ENCODE assay signal across 11 cellular contexts in the genomic region with DNA sequence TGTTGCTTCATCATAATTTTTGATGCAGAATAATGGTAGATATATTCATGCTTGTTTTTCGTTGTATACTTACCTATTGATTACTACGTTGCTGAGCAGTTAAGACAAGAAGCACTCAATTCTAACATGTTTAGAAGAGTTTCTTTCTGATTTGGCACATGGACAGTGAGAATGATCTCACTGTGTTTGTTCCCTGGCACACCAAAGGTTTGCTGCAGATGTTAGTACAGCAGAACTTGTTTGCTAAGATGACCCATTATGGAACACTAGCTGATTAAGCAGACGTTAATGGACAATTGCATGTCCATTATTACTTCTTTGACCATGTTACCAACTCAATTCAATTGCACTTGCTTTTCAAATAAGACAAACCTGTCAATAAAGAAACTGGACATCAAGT.
A peak's percentile ranks its signal among the peaks of the same experiment; 100 is the strongest.
DNase-seq lines count a peak whose midpoint lies in the region; ATAC-seq and FAIRE-seq lines count a peak whose summit lies in the region.
"Had no signal": no experiment of that assay in that cellular context is flagged by ENCODE, and none has a peak within 500 bp of the region (broad histone marks: within the 10 kb centered on the region; RNA-seq: fewer than 3 reads in every experiment).

No MANE protein-coding gene starts in this region.

- H3K27me3 Mint-ChIP-seq in activated T-cell treated with anti-CD3 and anti-CD28 coated beads, Interleukin-2, amount 50 U/mL, for 24 hours = no peaks in the 10 kb centered on the region
- no peaks in the 10 kb centered on the region for H3K27me3 Mint-ChIP-seq in activated T-helper 17 cell treated with anti-CD3 and anti-CD28 coated beads, Interleukin-2, amount 50 U/mL, for 72 hours
- H3K27me3 Mint-ChIP-seq in immature natural killer cell (ENCODE audit: low read depth in 3 of 3) = peaks cover 0 to 1% (median 0%) of the 10 kb centered on the region in 3 donors

- no peaks in the 10 kb centered on the region for H3K9me3 Mint-ChIP-seq in activated T-cell treated with anti-CD3 and anti-CD28 coated beads, Interleukin-2, amount 50 U/mL, for 24 hours
- H3K9me3 Mint-ChIP-seq in activated T-helper 17 cell treated with anti-CD3 and anti-CD28 coated beads, Interleukin-2, amount 50 U/mL, for 72 hours = peaks cover 5% of the 10 kb centered on the region
- no peaks in the 10 kb centered on the region for H3K9me3 Mint-ChIP-seq in immature natural killer cell

- FAIRE-seq in urothelium cell line (lab: Jason Lieb, UNC) = no peak

- peaks cover 37% of the 10 kb centered on the region for H3K36me3 Mint-ChIP-seq in activated T-cell treated with anti-CD3 and anti-CD28 coated beads, Interleukin-2, amount 50 U/mL, for 24 hours (ENCODE audit: low read depth)
- peaks cover 98% of the 10 kb centered on the region for H3K36me3 Mint-ChIP-seq in activated T-helper 17 cell treated with anti-CD3 and anti-CD28 coated beads, Interleukin-2, amount 50 U/mL, for 72 hours (ENCODE audit: low read depth)
- H3K36me3 Mint-ChIP-seq in immature natural killer cell = peaks cover 0 to 11% (median 3%) of the 10 kb centered on the region in 3 donors

- peaks cover 95% of the 10 kb centered on the region for H3K4me1 Mint-ChIP-seq in activated T-cell treated with anti-CD3 and anti-CD28 coated beads, Interleukin-2, amount 50 U/mL, for 24 hours (ENCODE audit: low read depth)
- peaks cover 80% of the 10 kb centered on the region for H3K4me1 Mint-ChIP-seq in activated T-helper 17 cell treated with anti-CD3 and anti-CD28 coated beads, Interleukin-2, amount 50 U/mL, for 72 hours
- H3K4me1 Mint-ChIP-seq in immature natural killer cell = peaks cover 36 to 79% of the 10 kb centered on the region in 2 donors

- peak overlapping the region; percentile 90 for H3K27ac Mint-ChIP-seq in activated T-cell treated with anti-CD3 and anti-CD28 coated beads, Interleukin-2, amount 50 U/mL, for 24 hours
- H3K27ac Mint-ChIP-seq in activated T-helper 17 cell treated with anti-CD3 and anti-CD28 coated beads, Interleukin-2, amount 50 U/mL, for 72 hours = peak overlapping the region; percentile 99
- H3K27ac Mint-ChIP-seq in immature natural killer cell = peak overlapping the region; percentile 68 to 95 (median 88)

- H3K4me3 Mint-ChIP-seq in activated T-cell treated with anti-CD3 and anti-CD28 coated beads, Interleukin-2, amount 50 U/mL, for 24 hours = peak overlapping the region; percentile 64
- peak overlapping the region; percentile 78 for H3K4me3 Mint-ChIP-seq in activated T-helper 17 cell treated with anti-CD3 and anti-CD28 coated beads, Interleukin-2, amount 50 U/mL, for 72 hours
- peak overlapping the region in 2 of 5 donors; percentile 33 to 71 for H3K4me3 Mint-ChIP-seq in immature natural killer cell

- ATAC-seq in activated T-helper 17 cell treated with anti-CD3 and anti-CD28 coated beads, Interleukin-2, amount 50 U/mL, for 72 hours (replicated peaks) = peak; percentile 5

- DNase-seq in activated T-cell treated with anti-CD3 and anti-CD28 coated beads, Interleukin-2, amount 50 U/mL, for 24 hours = no peak
- no peak for DNase-seq in activated T-cell treated with anti-CD3 and anti-CD28 coated beads for 4 hours
- no peak for DNase-seq in immature natural killer cell
- peak in 3 of 49 donors; percentile 14 to 27 (median 17) for DNase-seq in substantia nigra (lab: John Stamatoyannopoulos, UW)
- no peak for DNase-seq in DMS153 treated with DMSO at 0.1 percent for 48 hours (lab: John Stamatoyannopoulos, UW; ENCODE audit: unreplicated experiment)
- no peak for DNase-seq in urothelium cell line (ENCODE audit: low spot score)
- no peak for DNase-seq in stimulated activated naive CD4-positive, alpha-beta T cell treated with Interleukin-2 at 50 U/mL for 16 hours (lab: John Stamatoyannopoulos, UW)
- DNase-seq: left lung, SHP77 had no signal

- H3K27ac ChIP-seq in substantia nigra (ENCODE audit: low read depth, low read length, poor library complexity, severe bottlenecking) = peak overlapping the region; percentile 72
- H3K27ac ChIP-seq: epithelial cell of prostate had no signal
